Comparison of ENCODE assay signal across 8 cellular contexts in genomic region chr1:244451951-244452795, GRCh38. TPM values are rescaled to one million over a fixed set of nuclear protein-coding genes. Genes with fewer than 3 reads are reported as not detected.
DNase-seq lines count a peak whose midpoint lies in the region; ATAC-seq, FAIRE-seq and TF ChIP-seq lines count a peak whose summit lies in the region.

No MANE protein-coding gene starts in this region.

- peak; percentile 87 for ATAC-seq in GM18499 (IDR thresholded peaks at IDR 0.05; ENCODE audit: insufficient read depth, unreplicated experiment)
- peak; percentile 95 for ATAC-seq in HG02970 (IDR thresholded peaks at IDR 0.05; ENCODE audit: low FRiP score, unreplicated experiment)
- ATAC-seq in psoas muscle = peak; percentile 96 to 99 (median 98)

- H3K4me3 ChIP-seq in right atrium auricular region = peak overlapping the region; percentile 60 to 90
- peak overlapping the region; percentile 97 for H3K4me3 ChIP-seq in psoas muscle

- peak in 1 of 2 donors; percentile 54 for TF ChIP-seq CTCF in right atrium auricular region (IDR thresholded peaks at IDR 0.05)
- TF ChIP-seq CTCF in psoas muscle (IDR thresholded peaks at IDR 0.05) = peak; percentile 42

- H3K36me3 ChIP-seq in right atrium auricular region = no peaks in the 10 kb centered on the region
- H3K36me3 ChIP-seq in psoas muscle (ENCODE audit: insufficient read depth in 1 of 2, low read depth in 1 of 2) = no peaks in the 10 kb centered on the region

- intact Hi-C loops in psoas muscle (cut with DNase I) = loop anchor here in 1 of 2 donors (5.0 kb wide), 1 partner anchor 200 kb away; the partner anchor contains the start of gene DESI2

- H3K27ac ChIP-seq in right atrium auricular region = peak overlapping the region; percentile 92 to 97
- peak overlapping the region; percentile 93 for H3K27ac ChIP-seq in psoas muscle

- peak; percentile 93 for FAIRE-seq in urothelium cell line (lab: Jason Lieb, UNC)

- peaks cover 0 to 13% of the 10 kb centered on the region in 2 donors for H3K4me1 ChIP-seq in right atrium auricular region
- H3K4me1 ChIP-seq in psoas muscle = peaks cover 22% of the 10 kb centered on the region

- no peaks in the 10 kb centered on the region for H3K9me3 ChIP-seq in right atrium auricular region
- H3K9me3 ChIP-seq in psoas muscle = no peaks in the 10 kb centered on the region

- H3K27me3 ChIP-seq in right atrium auricular region (no peaks in the 10 kb centered on the region), psoas muscle (ENCODE audit: insufficient read depth in 3 of 3, low read length in 2 of 3) (no peaks in the 10 kb centered on the region)

- DNase-seq in NCI-H187 (lab: John Stamatoyannopoulos, UW) (peak; percentile 88 to 95), T-helper 2 cell (peak; percentile 98 to 99 (median 98)), anterior cingulate cortex (lab: John Stamatoyannopoulos, UW) (peak; percentile 77 to 100 (median 98)), right atrium auricular region (ENCODE audit: low spot score) (peak; percentile 99), psoas muscle (peak; percentile 100), urothelium cell line (ENCODE audit: low spot score) (peak; percentile 98)

- WGBS in psoas muscle, 3 donors = 4 to 7% (median 7%) methylated on average over 39 to 47 of the region's 47 CpGs

RNA-seq across cellular contexts. Expression of gene ADSS2, which starts 0.5 kb away (rescaled TPM):
- total RNA-seq in right atrium auricular region (1 to 10 TPM; 7.9 to 9.6 TPM), psoas muscle (10 to 100 TPM in 3 of 4 donors, 1 to 10 TPM in 1; 5.7 to 13.5 (median 11.8) TPM)
- polyA plus RNA-seq in psoas muscle = 10 to 100 TPM; 11.7 to 19.2 (median 13.9) TPM

RNA-seq across cellular contexts. Expression of gene CATSPERE, which starts 8.9 kb away (rescaled TPM):
- total RNA-seq in right atrium auricular region = under 1 TPM; 0.20 to 0.63 TPM
- under 1 TPM; 0.30 to 0.60 (median 0.46) TPM for total RNA-seq in psoas muscle
- under 1 TPM; 0.15 to 0.48 (median 0.22) TPM for polyA plus RNA-seq in psoas muscle

Comparison
In these comparisons a context has a peak if more than half of its experiments do, and no peak if none do; other contexts are left out.
1. Peak in every context shown above with its lines: DNase-seq, ATAC-seq, H3K4me3 ChIP-seq and H3K27ac ChIP-seq.